9 cellular contexts compared by ENCODE assay signal in genomic region chr5:36696059-36696673, GRCh38.
A peak's percentile ranks its signal among the peaks of the same experiment; 100 is the strongest.
DNase-seq lines count a peak whose midpoint lies in the region; ATAC-seq, FAIRE-seq and TF ChIP-seq lines count a peak whose summit lies in the region.
"Had no signal": no experiment of that assay in that cellular context is flagged by ENCODE, and none has a peak within 500 bp of the region (broad histone marks: within the 10 kb centered on the region; RNA-seq: fewer than 3 reads in every experiment).

No MANE protein-coding gene starts in this region.

- H3K27me3 Mint-ChIP-seq in WTC11 (ENCODE audit: low read depth) (peaks cover 44% of the 10 kb centered on the region), endothelial cell (ENCODE audit: unreplicated experiment) (peaks cover 3% of the 10 kb centered on the region), naive B cell (no peaks in the 10 kb centered on the region)

- H3K27ac Mint-ChIP-seq in WTC11 = no peak overlapping the region
- H3K27ac Mint-ChIP-seq in endothelial cell (ENCODE audit: unreplicated experiment) = no peak overlapping the region
- H3K27ac Mint-ChIP-seq in naive B cell = peak overlapping the region in 2 of 6 donors; percentile 73 to 84

- H3K4me1 Mint-ChIP-seq in WTC11 (peaks cover 12% of the 10 kb centered on the region), endothelial cell (ENCODE audit: unreplicated experiment) (no peaks in the 10 kb centered on the region), naive B cell (peaks cover 21 to 40% (median 33%) of the 10 kb centered on the region in 3 donors)

- peak; percentile 75 for ATAC-seq in WTC11
- peak; percentile 60 to 69 for ATAC-seq in naive B cell (ENCODE audit: low read depth in 2 of 2)

- FAIRE-seq in urothelium cell line (lab: Jason Lieb, UNC) = no peak
- FAIRE-seq: frontal cortex had no signal

- no peak for TF ChIP-seq POLR2A in NB4 (IDR thresholded peaks at IDR 0.05; ENCODE audit: extremely low read depth, insufficient read length)

- peak; percentile 66 for DNase-seq in SIG-M5 treated with dmso at 0.1 percent for 504 hours (lab: John Stamatoyannopoulos, UW; ENCODE audit: unreplicated experiment)
- DNase-seq in SIG-M5 (lab: John Stamatoyannopoulos, UW) = no peak
- peak; percentile 65 for DNase-seq in HEK293T (ENCODE audit: extremely low spot score)
- peak; percentile 73 for DNase-seq in NB4 (ENCODE audit: low read depth)
- peak; percentile 79 for DNase-seq in WTC11 (ENCODE audit: low spot score)
- peak; percentile 67 for DNase-seq in endothelial cell (ENCODE audit: low spot score)
- no peak for DNase-seq in naive B cell
- DNase-seq in urothelium cell line (ENCODE audit: low spot score) = peak; percentile 82

- CTCF ChIA-PET in HEK293T (lab: Yijun Ruan, JAX) (interaction anchor here (0.6 to 2.8 kb wide), 18 partner anchors 10 to 1814 kb away, joined by 3 to 20 read pairs (median 4); no protein-coding TSS in a partner anchor), WTC11 (lab: Charles Lee) (interaction anchor here (0.6 to 3.1 kb wide), 44 partner anchors 8 to 733 kb away, joined by 3 to 45 read pairs (median 3); partner anchors contain the start of gene NADK2)

- peak; percentile 78 for TF ChIP-seq CTCF in NB4 (IDR thresholded peaks at IDR 0.05; ENCODE audit: low read depth, low read length)
- TF ChIP-seq CTCF in WTC11 (IDR thresholded peaks at IDR 0.05) = peak; percentile 68
- TF ChIP-seq CTCF in endothelial cell (IDR thresholded peaks at IDR 0.05; ENCODE audit: unreplicated experiment) = peak; percentile 71

- H3K36me3 Mint-ChIP-seq in WTC11 = no peaks in the 10 kb centered on the region
- no peaks in the 10 kb centered on the region for H3K36me3 Mint-ChIP-seq in endothelial cell (ENCODE audit: low read depth, unreplicated experiment)
- H3K36me3 Mint-ChIP-seq in naive B cell = no peaks in the 10 kb centered on the region

- H3K4me3 Mint-ChIP-seq in WTC11 (no peak overlapping the region), endothelial cell (ENCODE audit: unreplicated experiment) (no peak overlapping the region), naive B cell (peak overlapping the region in 1 of 8 donors; percentile 3)

- H3K9me3 Mint-ChIP-seq in WTC11 (no peaks in the 10 kb centered on the region), endothelial cell (ENCODE audit: unreplicated experiment) (no peaks in the 10 kb centered on the region), naive B cell (no peaks in the 10 kb centered on the region)

- H3K4me3 ChIP-seq in NB4 (ENCODE audit: low read depth, low read length) = no peak overlapping the region

- POLR2A ChIA-PET in HEK293T (lab: Yijun Ruan, JAX) (interaction anchor here (1.0 kb wide), 1 partner anchor 89 kb away, joined by 4 read pairs; no protein-coding TSS in a partner anchor), WTC11 (lab: Charles Lee) (no interaction called here)

TF ChIP-seq in HEK293T, 16 proteins besides CTCF, POLR2A, EP300 and RAD21:
- TF ChIP-seq NFRKB (IDR thresholded peaks at IDR 0.05) = no peak
- no peak for TF ChIP-seq LEF1 (IDR thresholded peaks at IDR 0.05; ENCODE audit: borderline replicate concordance)
- TF ChIP-seq FOXM1 (IDR thresholded peaks at IDR 0.05; ENCODE audit: borderline replicate concordance) = no peak
- no peak for TF ChIP-seq PKNOX1 (IDR thresholded peaks at IDR 0.05)
- no peak for TF ChIP-seq ARNT (IDR thresholded peaks at IDR 0.05)
- TF ChIP-seq FOXA1 (IDR thresholded peaks at IDR 0.05) = no peak
- TF ChIP-seq SUZ12 (IDR thresholded peaks at IDR 0.05) = no peak

TF ChIP-seq in WTC11, 78 proteins besides CTCF, POLR2A, EP300 and RAD21:
- no peak for TF ChIP-seq FOXJ3 (CRISPR knock-in tag; IDR thresholded peaks at IDR 0.05; ENCODE audit: borderline replicate concordance)
- TF ChIP-seq TCF7 (CRISPR knock-in tag; IDR thresholded peaks at IDR 0.05; ENCODE audit: low read depth) = no peak
- TF ChIP-seq JAZF1 (CRISPR knock-in tag; IDR thresholded peaks at IDR 0.05) = no peak
- no peak for TF ChIP-seq ZNF317 (CRISPR knock-in tag; IDR thresholded peaks at IDR 0.05; ENCODE audit: borderline replicate concordance, low read depth)
- no peak for TF ChIP-seq MLX (CRISPR knock-in tag; IDR thresholded peaks at IDR 0.05)

Comparison
In these comparisons a context has a peak if more than half of its experiments do, and no peak if none do; other contexts are left out.
1. DNase-seq: peak in SIG-M5 treated with dmso at 0.1 percent for 504 hours (single experiment), HEK293T (single experiment), NB4 (single experiment), WTC11 (single experiment), endothelial cell (single experiment) and urothelium cell line (single experiment); none in SIG-M5 (single experiment) and naive B cell (single experiment).
2. Peak in every context shown above with its lines, with median percentiles within 50 percentile points of each other: CTCF ChIP-seq.